ENCODE assay signal across 1 cellular context in the genomic region with DNA sequence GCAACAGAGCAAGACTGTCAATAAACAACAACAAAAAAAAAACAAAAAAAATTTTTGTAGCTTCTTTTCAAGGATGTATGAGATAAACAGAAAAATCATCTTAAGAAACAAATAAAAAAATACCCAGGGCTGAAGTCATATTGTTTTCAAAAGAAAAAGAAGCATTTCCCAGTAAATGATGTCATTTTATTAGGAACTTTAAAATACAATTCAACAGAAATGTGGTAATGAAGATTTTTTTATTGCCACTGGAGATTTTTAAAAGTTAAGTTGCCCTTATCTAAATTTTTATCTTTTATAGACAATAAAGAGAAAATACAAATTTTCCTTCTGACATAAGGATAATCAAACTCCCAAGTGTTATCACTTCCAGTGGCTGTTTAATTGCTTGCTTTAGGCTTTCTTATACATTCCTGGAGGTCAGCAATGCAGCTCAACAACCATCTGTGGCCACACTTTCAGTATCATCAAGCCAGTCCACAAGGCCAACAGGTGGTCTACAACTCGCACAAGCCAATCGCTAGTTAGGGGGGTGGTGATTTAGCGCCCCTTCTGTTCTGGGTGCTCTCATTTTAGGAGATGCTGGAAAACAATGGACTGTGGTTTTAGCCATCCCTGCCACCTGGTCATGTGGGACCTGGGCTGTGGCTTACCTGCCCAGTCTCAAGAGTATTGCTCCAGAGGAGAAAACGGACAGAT.
TF ChIP-seq lines count a peak whose summit lies in the region.

No MANE protein-coding gene starts in this region.

TF ChIP-seq in WTC11, 78 proteins besides CTCF, POLR2A, EP300 and RAD21 (continued from another document):
- TF ChIP-seq, protein P1, sequence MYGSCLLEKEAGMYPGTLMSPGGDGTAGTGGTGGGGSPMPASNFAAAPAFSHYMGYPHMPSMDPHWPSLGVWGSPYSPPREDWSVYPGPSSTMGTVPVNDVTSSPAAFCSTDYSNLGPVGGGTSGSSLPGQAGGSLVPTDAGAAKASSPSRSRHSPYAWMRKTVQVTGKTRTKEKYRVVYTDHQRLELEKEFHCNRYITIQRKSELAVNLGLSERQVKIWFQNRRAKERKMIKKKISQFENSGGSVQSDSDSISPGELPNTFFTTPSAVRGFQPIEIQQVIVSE (CRISPR knock-in tag; IDR thresholded peaks at IDR 0.05; ENCODE audit: borderline replicate concordance): no peak
- TF ChIP-seq, protein P2, sequence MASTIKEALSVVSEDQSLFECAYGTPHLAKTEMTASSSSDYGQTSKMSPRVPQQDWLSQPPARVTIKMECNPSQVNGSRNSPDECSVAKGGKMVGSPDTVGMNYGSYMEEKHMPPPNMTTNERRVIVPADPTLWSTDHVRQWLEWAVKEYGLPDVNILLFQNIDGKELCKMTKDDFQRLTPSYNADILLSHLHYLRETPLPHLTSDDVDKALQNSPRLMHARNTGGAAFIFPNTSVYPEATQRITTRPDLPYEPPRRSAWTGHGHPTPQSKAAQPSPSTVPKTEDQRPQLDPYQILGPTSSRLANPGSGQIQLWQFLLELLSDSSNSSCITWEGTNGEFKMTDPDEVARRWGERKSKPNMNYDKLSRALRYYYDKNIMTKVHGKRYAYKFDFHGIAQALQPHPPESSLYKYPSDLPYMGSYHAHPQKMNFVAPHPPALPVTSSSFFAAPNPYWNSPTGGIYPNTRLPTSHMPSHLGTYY (CRISPR knock-in tag; IDR thresholded peaks at IDR 0.05): no peak
